ENCODE assay signal across 8 cellular contexts in the genomic region with DNA sequence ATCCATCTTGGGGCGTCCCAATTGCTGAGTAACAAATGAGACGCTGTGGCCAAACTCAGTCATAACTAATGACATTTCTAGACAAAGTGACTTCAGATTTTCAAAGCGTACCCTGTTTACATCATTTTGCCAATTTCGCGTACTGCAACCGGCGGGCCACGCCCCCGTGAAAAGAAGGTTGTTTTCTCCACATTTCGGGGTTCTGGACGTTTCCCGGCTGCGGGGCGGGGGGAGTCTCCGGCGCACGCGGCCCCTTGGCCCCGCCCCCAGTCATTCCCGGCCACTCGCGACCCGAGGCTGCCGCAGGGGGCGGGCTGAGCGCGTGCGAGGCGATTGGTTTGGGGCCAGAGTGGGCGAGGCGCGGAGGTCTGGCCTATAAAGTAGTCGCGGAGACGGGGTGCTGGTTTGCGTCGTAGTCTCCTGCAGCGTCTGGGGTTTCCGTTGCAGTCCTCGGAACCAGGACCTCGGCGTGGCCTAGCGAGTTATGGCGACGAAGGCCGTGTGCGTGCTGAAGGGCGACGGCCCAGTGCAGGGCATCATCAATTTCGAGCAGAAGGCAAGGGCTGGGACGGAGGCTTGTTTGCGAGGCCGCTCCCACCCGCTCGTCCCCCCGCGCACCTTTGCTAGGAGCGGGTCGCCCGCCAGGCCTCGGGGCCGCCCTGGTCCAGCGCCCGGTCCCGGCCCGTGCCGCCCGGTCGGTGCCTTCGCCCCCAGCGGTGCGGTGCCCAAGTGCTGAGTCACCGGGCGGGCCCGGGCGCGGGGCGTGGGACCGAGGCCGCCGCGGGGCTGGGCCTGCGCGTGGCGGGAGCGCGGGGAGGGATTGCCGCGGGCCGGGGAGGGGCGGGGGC. TPM values are rescaled to one million over a fixed set of nuclear protein-coding genes. Genes with fewer than 3 reads are reported as not detected.
DNase-seq lines count a peak whose midpoint lies in the region; ATAC-seq and TF ChIP-seq lines count a peak whose summit lies in the region.

TSS of gene SOD1 (plus strand) at position 408 of the 848 bp plus-strand sequence. CDS start at position 485, 77 bp downstream.

- no peak for TF ChIP-seq EP300 in transverse colon (IDR thresholded peaks at IDR 0.05; ENCODE audit: low read depth)

- peak within 1 kb of the TSS; percentile 71 to 92 (median 86) for H3K4me3 ChIP-seq in heart left ventricle
- peak within 1 kb of the TSS; percentile 78 to 92 (median 86) for H3K4me3 ChIP-seq in transverse colon

- H3K27me3 ChIP-seq in heart left ventricle, result no peaks in the 10 kb centered on the region
- no peaks in the 10 kb centered on the region for H3K27me3 ChIP-seq in transverse colon

- TF ChIP-seq CTCF in GM13977 (IDR thresholded peaks at IDR 0.05; ENCODE audit: extremely low read depth, insufficient read depth, missing control alignments) (no peak), heart left ventricle (IDR thresholded peaks at IDR 0.05) (peak in 4 of 12 donors; percentile 28 to 56 (median 40)), transverse colon (IDR thresholded peaks at IDR 0.05) (peak in 4 of 5 experiments; percentile 11 to 25 (median 23))

- TF ChIP-seq POLR2A in heart left ventricle (IDR thresholded peaks at IDR 0.05) (peak; percentile 7 to 94), transverse colon (IDR thresholded peaks at IDR 0.05) (peak; percentile 92)

- H3K4me3 Mint-ChIP-seq in T-cell, result peak within 1 kb of the TSS; percentile 86 to 100 (median 99)

- H3K4me1 ChIP-seq in heart left ventricle, result peaks cover 0 to 44% (median 28%) of the 10 kb centered on the region in 12 donors
- peaks cover 7 to 51% (median 30%) of the 10 kb centered on the region in 4 donors for H3K4me1 ChIP-seq in transverse colon

- no peaks in the 10 kb centered on the region for H3K9me3 Mint-ChIP-seq in T-cell

- in situ Hi-C loops in GM13977 (cut with MboI; ENCODE audit: low pct_unique_long_range_greater_than_20kb, low sequenced_read_pairs, unreplicated experiment), result no loop called here
- in situ Hi-C loops in transverse colon (cut with MboI; ENCODE audit: low pct_ligation_motif_present in 1 of 4, low pct_unique_long_range_greater_than_20kb in 1 of 4, low sequenced_read_pairs in 3 of 4), result no loop called here

- peaks cover 13% of the 10 kb centered on the region for H3K36me3 Mint-ChIP-seq in T-cell

- CTCF ChIA-PET in T-cell (lab: Charles Lee), result interaction anchor here in 1 of 2 donors (0.6 kb wide), 1 partner anchor 479 kb away, joined by 3 read pairs; no protein-coding TSS in a partner anchor

- H3K36me3 ChIP-seq in heart left ventricle, result peaks cover 0 to 25% (median 20%) of the 10 kb centered on the region in 9 donors
- no peaks in the 10 kb centered on the region for H3K36me3 ChIP-seq in transverse colon

- POLR2A ChIA-PET in T-cell (lab: Charles Lee), result interaction anchor here in 1 of 2 donors (0.5 kb wide), 1 partner anchor 100 kb away, joined by 10 read pairs; no protein-coding TSS in a partner anchor

- ATAC-seq in HG02870 (IDR thresholded peaks at IDR 0.05; ENCODE audit: unreplicated experiment) (peak; percentile 94), T-cell (replicated peaks in 1 of 4) (peak; percentile 93 to 95 (median 94)), heart left ventricle (peak; percentile 97 to 99 (median 97))

- peaks cover 55 to 75% (median 73%) of the 10 kb centered on the region in 3 donors for H3K4me1 Mint-ChIP-seq in T-cell

- no peak within 1 kb of the TSS for H3K27ac ChIP-seq in adipose tissue (ENCODE audit: low read depth, low read length)
- H3K27ac ChIP-seq in heart left ventricle, result peak within 1 kb of the TSS; percentile 81 to 98 (median 93)
- peak within 1 kb of the TSS; percentile 90 to 97 (median 95) for H3K27ac ChIP-seq in transverse colon

- WGBS in adipose tissue, 3 donors, result 1% methylated on average over 84 to 91 of the region's 91 CpGs
- 0 to 2% (median 1%) methylated on average over 43 to 91 of the region's 91 CpGs for whole genome bisulfite sequencing in heart left ventricle, 4 donors
- 0 to 1% methylated on average over 9 to 44 of the region's 91 CpGs for WGBS in transverse colon (ENCODE audit: low coverage in 1 of 2), 2 donors

- DNase-seq in GM13977 (ENCODE audit: low spot score) (peak; percentile 98), NCI-H146 (lab: John Stamatoyannopoulos, UW) (peak; percentile 89), T-cell (peak; percentile 92 to 98 (median 95)), heart left ventricle (peak; percentile 96 to 97 (median 97)), pons (ENCODE audit: low spot score) (peak; percentile 93), transverse colon (peak; percentile 96)

- H3K27ac Mint-ChIP-seq in T-cell, result peak within 1 kb of the TSS; percentile 99 to 100

- H3K27me3 Mint-ChIP-seq in T-cell, result no peaks in the 10 kb centered on the region

- no peaks in the 10 kb centered on the region for H3K9me3 ChIP-seq in heart left ventricle
- H3K9me3 ChIP-seq in transverse colon, result no peaks in the 10 kb centered on the region

- intact Hi-C loops in heart left ventricle (cut with DNase I) (loop anchor here in 2 of 10 donors (5.0 to 10.0 kb wide), 2 partner anchors 73 to 605 kb away; partner anchors contain the start of gene SCAF4 (in 1 of the 2)), transverse colon (cut with DNase I; ENCODE audit: low total_unique reads) (loop anchor here (5.0 kb wide), 1 partner anchor 78 kb away; no protein-coding TSS in a partner anchor)

RNA-seq across cellular contexts. Expression of gene SOD1, which starts in this region (rescaled TPM):
- 100 to 1,000 TPM; 143 to 167 (median 152) TPM for total RNA-seq in T-cell
- 100 to 1,000 TPM in 2 of 3 donors, 10 to 100 TPM in 1; 98.3 to 408 (median 356) TPM for polyA plus RNA-seq in adipose tissue
- 100 to 1,000 TPM; 348 to 487 (median 422) TPM for total RNA-seq in heart left ventricle
- 100 to 1,000 TPM; 406 to 644 TPM for polyA plus RNA-seq in heart left ventricle
- total RNA-seq in transverse colon, result 100 to 1,000 TPM; 117 to 312 (median 256) TPM
